In the genomic region with DNA sequence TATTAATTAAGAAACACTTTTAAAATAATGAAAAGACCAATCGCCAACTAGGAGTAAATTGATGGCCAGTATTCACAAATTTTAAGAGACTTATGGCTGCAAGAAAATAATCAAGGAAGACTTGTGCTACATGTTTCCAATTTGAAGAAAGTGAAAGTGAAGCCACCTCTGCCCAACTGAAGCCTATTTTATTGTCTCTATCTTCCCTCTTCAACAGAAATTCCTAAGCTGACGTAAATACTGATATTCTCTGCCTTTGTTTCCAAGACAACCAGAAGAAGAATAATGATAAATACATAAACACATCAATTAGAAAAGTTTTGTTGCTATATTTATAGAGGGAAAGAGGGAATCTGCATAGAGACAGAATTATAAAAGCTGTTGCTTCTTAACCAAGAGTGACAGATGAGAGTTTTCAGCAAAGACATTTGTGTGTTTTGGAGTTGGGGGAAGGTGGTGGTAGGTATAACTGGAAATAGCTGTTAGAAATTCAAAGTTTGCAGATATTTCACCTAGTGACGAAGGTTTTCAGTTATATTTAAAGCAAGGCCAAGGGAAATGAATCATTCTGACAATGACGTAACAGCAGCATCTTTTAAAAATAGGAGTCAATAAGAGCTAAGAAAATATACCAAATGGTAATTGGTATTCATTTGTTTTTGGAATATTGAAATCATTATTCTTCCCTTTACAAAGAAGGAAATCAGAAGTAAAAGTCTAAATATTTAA, we compare ENCODE assay signal across 16 cellular contexts.
A peak's percentile ranks its signal among the peaks of the same experiment; 100 is the strongest.
DNase-seq lines count a peak whose midpoint lies in the region; ATAC-seq and TF ChIP-seq lines count a peak whose summit lies in the region.
"Had no signal": no experiment of that assay in that cellular context is flagged by ENCODE, and none has a peak within 500 bp of the region (broad histone marks: within the 10 kb centered on the region; RNA-seq: fewer than 3 reads in every experiment).

No MANE protein-coding gene starts in this region.

- peaks cover 36% of the 10 kb centered on the region for H3K9me3 Mint-ChIP-seq in activated naive CD8-positive, alpha-beta T cell treated with anti-CD3 and anti-CD28 coated beads, Interleukin-2, amount 50 U/mL, for 24 hours

- H3K27me3 ChIP-seq in OCI-LY3 (ENCODE audit: low read depth, low read length) (no peaks in the 10 kb centered on the region), prostate gland (replicated peaks; ENCODE audit: insufficient read depth) (no peaks in the 10 kb centered on the region)
- H3K27me3 ChIP-seq: dorsolateral prefrontal cortex, spleen had no signal

- H3K9ac ChIP-seq in OCI-LY3 (ENCODE audit: low read length): no peak overlapping the region

- no peak for TF ChIP-seq POLR2A in prostate gland (IDR thresholded peaks at IDR 0.05)

- intact Hi-C loops in prostate gland (cut with DNase I): no loop called here

- H3K36me3 ChIP-seq in OCI-LY3 (replicated peaks; ENCODE audit: low read depth, low read length) (no peaks in the 10 kb centered on the region), prostate gland (no peaks in the 10 kb centered on the region)
- H3K36me3 ChIP-seq: spleen had no signal

- peak overlapping the region; percentile 7; the same call in 1 of the 2 replicates for H2AFZ ChIP-seq in OCI-LY3 (ENCODE audit: low read depth, low read length)

- DNase-seq in A172 (ENCODE audit: low spot score) (peak; percentile 60), H4 (ENCODE audit: low spot score) (peak; percentile 8), fibroblast of gingiva (ENCODE audit: low read depth) (peak; percentile 14), ecto neural progenitor cell (ENCODE audit: low spot score) (no peak), prostate gland (ENCODE audit: low spot score) (no peak), NCI-H748 (lab: John Stamatoyannopoulos, UW; ENCODE audit: unreplicated experiment) (no peak)
- no peak for DNase-seq in activated naive CD8-positive, alpha-beta T cell treated with anti-CD3 and anti-CD28 coated beads, Interleukin-2, amount 50 U/mL, for 24 hours
- DNase-seq: ACHN; activated CD4-positive, alpha-beta T cell treated with anti-CD3 and anti-CD28 coated beads for 36 hours; amygdala; dorsolateral prefrontal cortex; NCI-H1105 treated with DMSO at 0.1 percent for 48 hours; NCI-H345; spleen had no signal

- ATAC-seq in activated naive CD8-positive, alpha-beta T cell treated with anti-CD3 and anti-CD28 coated beads, Interleukin-2, amount 50 U/mL, for 24 hours: no peak
- ATAC-seq: activated CD4-positive, alpha-beta T cell treated with anti-CD3 and anti-CD28 coated beads for 36 hours; Panc1 had no signal

- no peak overlapping the region for H3K4me3 Mint-ChIP-seq in activated naive CD8-positive, alpha-beta T cell treated with anti-CD3 and anti-CD28 coated beads, Interleukin-2, amount 50 U/mL, for 24 hours
- H3K4me3 Mint-ChIP-seq: activated CD4-positive, alpha-beta T cell treated with anti-CD3 and anti-CD28 coated beads for 36 hours had no signal

- H3K9me3 ChIP-seq in OCI-LY3 (ENCODE audit: insufficient read depth, low read length) (no peaks in the 10 kb centered on the region), prostate gland (no peaks in the 10 kb centered on the region)

- no peak overlapping the region for H3K27ac Mint-ChIP-seq in activated naive CD8-positive, alpha-beta T cell treated with anti-CD3 and anti-CD28 coated beads, Interleukin-2, amount 50 U/mL, for 24 hours
- H3K27ac Mint-ChIP-seq: activated CD4-positive, alpha-beta T cell treated with anti-CD3 and anti-CD28 coated beads for 36 hours had no signal

- peak overlapping the region; percentile 59 for H3K4me2 ChIP-seq in OCI-LY3 (ENCODE audit: low read length)

- H3K27me3 Mint-ChIP-seq in activated naive CD8-positive, alpha-beta T cell treated with anti-CD3 and anti-CD28 coated beads, Interleukin-2, amount 50 U/mL, for 24 hours: no peaks in the 10 kb centered on the region
- H3K27me3 Mint-ChIP-seq: activated CD4-positive, alpha-beta T cell treated with anti-CD3 and anti-CD28 coated beads for 36 hours had no signal

- H3K4me1 ChIP-seq in OCI-LY3 (ENCODE audit: low read length) (no peaks in the 10 kb centered on the region), prostate gland (replicated peaks) (no peaks in the 10 kb centered on the region)

- WGBS in prostate gland: 63% methylated on average over 4 of the region's 4 CpGs

- no peaks in the 10 kb centered on the region for H3K79me2 ChIP-seq in OCI-LY3 (ENCODE audit: low read length)

- H3K27ac ChIP-seq in OCI-LY3 (ENCODE audit: low read length) (no peak overlapping the region), prostate gland (no peak overlapping the region)
- H3K27ac ChIP-seq: dorsolateral prefrontal cortex had no signal

- H3K4me3 ChIP-seq in OCI-LY3 (ENCODE audit: low read length) (peak overlapping the region; percentile 49), prostate gland (no peak overlapping the region)
- H3K4me3 ChIP-seq: dorsolateral prefrontal cortex, spleen had no signal

- TF ChIP-seq CTCF in OCI-LY3 (IDR thresholded peaks at IDR 0.05; ENCODE audit: low read depth, low read length) (no peak), prostate gland (IDR thresholded peaks at IDR 0.05) (no peak)

- H3K36me3 Mint-ChIP-seq in activated naive CD8-positive, alpha-beta T cell treated with anti-CD3 and anti-CD28 coated beads, Interleukin-2, amount 50 U/mL, for 24 hours (ENCODE audit: low read depth): no peaks in the 10 kb centered on the region

- H3K4me1 Mint-ChIP-seq in activated naive CD8-positive, alpha-beta T cell treated with anti-CD3 and anti-CD28 coated beads, Interleukin-2, amount 50 U/mL, for 24 hours: no peaks in the 10 kb centered on the region
- H3K4me1 Mint-ChIP-seq: activated CD4-positive, alpha-beta T cell treated with anti-CD3 and anti-CD28 coated beads for 36 hours had no signal

- no peaks in the 10 kb centered on the region for H4K20me1 ChIP-seq in OCI-LY3 (ENCODE audit: insufficient read depth, low read length)

Comparison
In these comparisons a context has a peak if more than half of its experiments do, and no peak if none do; other contexts are left out.
1. DNase-seq: peak in A172 (single experiment), H4 (single experiment) and fibroblast of gingiva (single experiment); none in activated naive CD8-positive, alpha-beta T cell treated with anti-CD3 and anti-CD28 coated beads, Interleukin-2, amount 50 U/mL, for 24 hours (single experiment), ecto neural progenitor cell (single experiment), prostate gland (single experiment) and NCI-H748 (single experiment).